In genomic region chr18:22186484-22186971, GRCh38 we compare ENCODE assay signal across 1 cellular context.
TF ChIP-seq lines count a peak whose summit lies in the region.

No MANE protein-coding gene starts in this region.

TF ChIP-seq in K562, 482 proteins besides CTCF, POLR2A, EP300 and RAD21:
- TF ChIP-seq ZNF695 (CRISPR knock-in tag; IDR thresholded peaks at IDR 0.05) (no peak), CBFB (CRISPR knock-in tag; IDR thresholded peaks at IDR 0.05) (no peak), COPS2 (conservative IDR thresholded peaks at IDR 0.05) (no peak)
TF ChIP-seq in K562: peak in this region for 0.
